In the genomic region with DNA sequence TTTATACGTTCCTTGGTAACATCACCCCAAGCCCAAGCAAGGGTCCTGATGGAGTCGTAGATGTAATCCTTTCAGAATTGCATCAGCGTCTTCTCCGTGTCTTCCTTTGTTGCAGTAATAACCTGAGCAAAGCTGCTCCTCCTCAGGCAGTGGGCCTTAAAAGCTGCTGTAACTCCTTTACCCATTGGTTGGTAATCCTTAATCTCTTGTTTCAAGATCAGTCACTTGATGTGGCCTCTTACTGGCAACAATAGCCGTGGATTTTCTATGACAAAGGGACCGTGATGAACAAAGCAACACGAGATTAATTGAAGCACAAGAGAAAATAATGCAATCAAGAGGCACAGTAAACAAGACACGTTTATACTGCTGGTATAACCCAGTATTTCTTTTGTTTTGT, we compare ENCODE assay signal across 24 cellular contexts.
"Had no signal": no experiment of that assay in that cellular context is flagged by ENCODE, and none has a peak within 500 bp of the region (broad histone marks: within the 10 kb centered on the region; RNA-seq: fewer than 3 reads in every experiment).

No MANE protein-coding gene starts in this region.

- H3K27me3 ChIP-seq: dorsolateral prefrontal cortex, right atrium auricular region, testis, tibial artery had no signal

- ATAC-seq: left colon; left ventricle myocardium superior; lower lobe of right lung; natural killer cell; sciatic nerve; stimulated activated memory B cell treated with anti-CD40 and anti-IgM and Interleukin-4, amounts not matched to agents 10 μg/mL and 1 μg/mL and 100 μg/mL, for 72 hours; stimulated activated naive CD8-positive, alpha-beta T cell treated with anti-CD3 and anti-CD28 coated beads, Interleukin-15, Interleukin-2, amounts not matched to agents 100 U/mL and 50 U/mL, for 24 hours had no signal

- H3K9me3 Mint-ChIP-seq: immature natural killer cell; natural killer cell; neural crest cell; stimulated activated memory B cell treated with anti-CD40 and anti-IgM and Interleukin-4, amounts not matched to agents 10 μg/mL and 1 μg/mL and 100 μg/mL, for 72 hours; type B pancreatic cell had no signal

- H3K4me1 Mint-ChIP-seq: immature natural killer cell; natural killer cell; neural crest cell; stimulated activated memory B cell treated with anti-CD40 and anti-IgM and Interleukin-4, amounts not matched to agents 10 μg/mL and 1 μg/mL and 100 μg/mL, for 72 hours had no signal

- DNase-seq: dorsolateral prefrontal cortex; effector CD8-positive, alpha-beta T cell; hypothalamus; immature natural killer cell; islet precursor cell; kidney glomerular epithelial cell; left colon; left ventricle myocardium superior; lower lobe of right lung; natural killer cell; stimulated activated CD4-positive, alpha-beta T cell treated with anti-CD3 and anti-CD28 coated beads, Interleukin-12 subunit alpha, Interleukin-12 subunit beta, amount 100 ng/mL, for 4 hours; stimulated activated CD4-positive, alpha-beta T cell treated with anti-CD3 and anti-CD28 coated beads, Interleukin-2, amount 100 ng/mL, for 24 hours; stimulated activated CD4-positive, alpha-beta T cell treated with anti-CD3 and anti-CD28 coated beads, Interleukin-4, amount 100 ng/mL, for 4 hours; stimulated activated naive CD8-positive, alpha-beta T cell treated with anti-CD3 and anti-CD28 coated beads, Interleukin-15, Interleukin-2, amounts not matched to agents 100 U/mL and 50 U/mL, for 24 hours; substantia nigra; testis; tibial artery had no signal

- H3K4me2 ChIP-seq: smooth muscle cell had no signal

- H3K9me3 ChIP-seq: lower lobe of right lung, prostate gland, right atrium auricular region, testis, tibial artery had no signal

- H3K4me1 ChIP-seq: lower lobe of right lung, right atrium auricular region, testis, tibial artery had no signal

- H3K27me3 Mint-ChIP-seq: stimulated activated memory B cell treated with anti-CD40 and anti-IgM and Interleukin-4, amounts not matched to agents 10 μg/mL and 1 μg/mL and 100 μg/mL, for 72 hours; type B pancreatic cell had no signal

- H3K36me3 Mint-ChIP-seq: natural killer cell had no signal

- H3K4me3 ChIP-seq: dorsolateral prefrontal cortex, lower lobe of right lung, prostate gland, right atrium auricular region, smooth muscle cell, testis, tibial artery had no signal

- H3K27ac Mint-ChIP-seq: immature natural killer cell; natural killer cell; stimulated activated memory B cell treated with anti-CD40 and anti-IgM and Interleukin-4, amounts not matched to agents 10 μg/mL and 1 μg/mL and 100 μg/mL, for 72 hours; type B pancreatic cell had no signal

- H3K36me3 ChIP-seq: prostate gland had no signal

- H3K4me3 Mint-ChIP-seq: immature natural killer cell; natural killer cell; neural crest cell; stimulated activated memory B cell treated with anti-CD40 and anti-IgM and Interleukin-4, amounts not matched to agents 10 μg/mL and 1 μg/mL and 100 μg/mL, for 72 hours; type B pancreatic cell had no signal

- H3K27ac ChIP-seq: dorsolateral prefrontal cortex, lower lobe of right lung, prostate gland, right atrium auricular region, testis, tibial artery had no signal
